Comparison of ENCODE assay signal across 8 cellular contexts in genomic region chr9:115591584-115591984, GRCh38.
DNase-seq lines count a peak whose midpoint lies in the region; TF ChIP-seq lines count a peak whose summit lies in the region.

No MANE protein-coding gene starts in this region.

- H3K27ac ChIP-seq in KMS-11 (no peak overlapping the region), tibial artery (peak overlapping the region; percentile 46 to 57)

- no peaks in the 10 kb centered on the region for H3K27me3 ChIP-seq in KMS-11 (ENCODE audit: insufficient read depth, low read depth)
- no peaks in the 10 kb centered on the region for H3K27me3 ChIP-seq in tibial artery

- H3K9ac ChIP-seq in KMS-11 = no peak overlapping the region

- no peak overlapping the region for H3K4me3 ChIP-seq in KMS-11 (IDR thresholded peaks at IDR 0.05; ENCODE audit: insufficient read depth, low read depth, low read length)
- no peak overlapping the region for H3K4me3 ChIP-seq in cardiac fibroblast (replicated peaks in 1 of 2; ENCODE audit: low read depth in 2 of 2, low read length in 2 of 2)
- no peak overlapping the region for H3K4me3 ChIP-seq in tibial artery

- peak; percentile 71 for TF ChIP-seq CTCF in GM12873 (IDR thresholded peaks at IDR 0.05; ENCODE audit: insufficient read depth, low read depth, low read length, missing control alignments)
- TF ChIP-seq CTCF in KMS-11 (conservative IDR thresholded peaks at IDR 0.05; ENCODE audit: low read depth, low read length) = peak; percentile 87
- TF ChIP-seq CTCF in cardiac fibroblast (IDR thresholded peaks at IDR 0.05; ENCODE audit: low read depth, low read length) = peak; percentile 88
- peak; percentile 81 to 83 for TF ChIP-seq CTCF in tibial artery (IDR thresholded peaks at IDR 0.05)

- H3K36me3 ChIP-seq in KMS-11 (ENCODE audit: insufficient read depth) (no peaks in the 10 kb centered on the region), tibial artery (no peaks in the 10 kb centered on the region)

- intact Hi-C loops in tibial artery (cut with DNase I; ENCODE audit: low total_unique reads) = loop anchor here (5.0 to 10.0 kb wide), 5 partner anchors 103 to 981 kb away; no protein-coding TSS in a partner anchor

- H3K4me2 ChIP-seq in KMS-11 = no peak overlapping the region

- no peaks in the 10 kb centered on the region for H3K79me2 ChIP-seq in KMS-11 (ENCODE audit: insufficient read depth, low read depth)

- peak; percentile 53 for DNase-seq in NOMO-1 treated with DMSO at 0.1 percent for 48 hours (lab: John Stamatoyannopoulos, UW; ENCODE audit: unreplicated experiment)
- peak; percentile 99 to 100 for DNase-seq in cardiac fibroblast (ENCODE audit: low read depth in 2 of 2)
- DNase-seq in kidney glomerular epithelial cell (lab: John Stamatoyannopoulos, UW) = peak; percentile 96
- peak; percentile 76 to 83 for DNase-seq in tibial artery
- DNase-seq in GM19240 (ENCODE audit: insufficient read length, low spot score) = no peak
- DNase-seq in activated T-cell treated with anti-CD3 and anti-CD28 coated beads, Interleukin-2, amount 50 U/mL, for 1 hour = no peak

- H3K9me3 ChIP-seq in tibial artery = no peaks in the 10 kb centered on the region

- H4K20me1 ChIP-seq in KMS-11 (ENCODE audit: insufficient read depth) = no peaks in the 10 kb centered on the region

- H2AFZ ChIP-seq in KMS-11 (ENCODE audit: low read depth) = peak overlapping the region; percentile 41

- H3K4me1 ChIP-seq in KMS-11 (ENCODE audit: low read depth, poor library complexity, severe bottlenecking) (peaks cover 10% of the 10 kb centered on the region), tibial artery (peaks cover 0 to 26% (median 10%) of the 10 kb centered on the region in 4 donors)

Comparison
In these comparisons a context has a peak if more than half of its experiments do, and no peak if none do; other contexts are left out.
1. DNase-seq: peak in NOMO-1 treated with DMSO at 0.1 percent for 48 hours (single experiment), cardiac fibroblast (2 of 2), kidney glomerular epithelial cell (single experiment) and tibial artery (2 of 2); none in GM19240 (single experiment) and activated T-cell treated with anti-CD3 and anti-CD28 coated beads, Interleukin-2, amount 50 U/mL, for 1 hour (single experiment).
2. Peak in every context shown above with its lines, with median percentiles within 50 percentile points of each other: CTCF ChIP-seq.